1 cellular context compared by ENCODE assay signal in genomic region chr6:37123957-37124729, GRCh38.
TF ChIP-seq lines count a peak whose summit lies in the region.

No MANE protein-coding gene starts in this region.

TF ChIP-seq in GM23338, 12 proteins besides CTCF, POLR2A, EP300 and RAD21 (continued from another document):
- no peak for TF ChIP-seq ETS1 (IDR thresholded peaks at IDR 0.05)
- TF ChIP-seq ZNF114 (CRISPR knock-in tag; IDR thresholded peaks at IDR 0.05), result no peak
- TF ChIP-seq NANOG (IDR thresholded peaks at IDR 0.05; ENCODE audit: borderline replicate concordance), result no peak
- TF ChIP-seq ZNF331 (CRISPR knock-in tag; IDR thresholded peaks at IDR 0.05; ENCODE audit: low read depth), result no peak
- no peak for TF ChIP-seq ZNF462 (CRISPR knock-in tag; IDR thresholded peaks at IDR 0.05)
- no peak for TF ChIP-seq JUNB (IDR thresholded peaks at IDR 0.05; ENCODE audit: unreplicated experiment)
- no peak for TF ChIP-seq EZH2 (IDR thresholded peaks at IDR 0.05; ENCODE audit: low read depth, unreplicated experiment)
- no peak for TF ChIP-seq EZH2phosphoT487 (IDR thresholded peaks at IDR 0.05; ENCODE audit: unreplicated experiment)
- no peak for TF ChIP-seq STAT1 (IDR thresholded peaks at IDR 0.05; ENCODE audit: unreplicated experiment)
- TF ChIP-seq, protein P1, sequence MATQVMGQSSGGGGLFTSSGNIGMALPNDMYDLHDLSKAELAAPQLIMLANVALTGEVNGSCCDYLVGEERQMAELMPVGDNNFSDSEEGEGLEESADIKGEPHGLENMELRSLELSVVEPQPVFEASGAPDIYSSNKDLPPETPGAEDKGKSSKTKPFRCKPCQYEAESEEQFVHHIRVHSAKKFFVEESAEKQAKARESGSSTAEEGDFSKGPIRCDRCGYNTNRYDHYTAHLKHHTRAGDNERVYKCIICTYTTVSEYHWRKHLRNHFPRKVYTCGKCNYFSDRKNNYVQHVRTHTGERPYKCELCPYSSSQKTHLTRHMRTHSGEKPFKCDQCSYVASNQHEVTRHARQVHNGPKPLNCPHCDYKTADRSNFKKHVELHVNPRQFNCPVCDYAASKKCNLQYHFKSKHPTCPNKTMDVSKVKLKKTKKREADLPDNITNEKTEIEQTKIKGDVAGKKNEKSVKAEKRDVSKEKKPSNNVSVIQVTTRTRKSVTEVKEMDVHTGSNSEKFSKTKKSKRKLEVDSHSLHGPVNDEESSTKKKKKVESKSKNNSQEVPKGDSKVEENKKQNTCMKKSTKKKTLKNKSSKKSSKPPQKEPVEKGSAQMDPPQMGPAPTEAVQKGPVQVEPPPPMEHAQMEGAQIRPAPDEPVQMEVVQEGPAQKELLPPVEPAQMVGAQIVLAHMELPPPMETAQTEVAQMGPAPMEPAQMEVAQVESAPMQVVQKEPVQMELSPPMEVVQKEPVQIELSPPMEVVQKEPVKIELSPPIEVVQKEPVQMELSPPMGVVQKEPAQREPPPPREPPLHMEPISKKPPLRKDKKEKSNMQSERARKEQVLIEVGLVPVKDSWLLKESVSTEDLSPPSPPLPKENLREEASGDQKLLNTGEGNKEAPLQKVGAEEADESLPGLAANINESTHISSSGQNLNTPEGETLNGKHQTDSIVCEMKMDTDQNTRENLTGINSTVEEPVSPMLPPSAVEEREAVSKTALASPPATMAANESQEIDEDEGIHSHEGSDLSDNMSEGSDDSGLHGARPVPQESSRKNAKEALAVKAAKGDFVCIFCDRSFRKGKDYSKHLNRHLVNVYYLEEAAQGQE (IDR thresholded peaks at IDR 0.05; ENCODE audit: unreplicated experiment), result no peak
